In the genomic region with DNA sequence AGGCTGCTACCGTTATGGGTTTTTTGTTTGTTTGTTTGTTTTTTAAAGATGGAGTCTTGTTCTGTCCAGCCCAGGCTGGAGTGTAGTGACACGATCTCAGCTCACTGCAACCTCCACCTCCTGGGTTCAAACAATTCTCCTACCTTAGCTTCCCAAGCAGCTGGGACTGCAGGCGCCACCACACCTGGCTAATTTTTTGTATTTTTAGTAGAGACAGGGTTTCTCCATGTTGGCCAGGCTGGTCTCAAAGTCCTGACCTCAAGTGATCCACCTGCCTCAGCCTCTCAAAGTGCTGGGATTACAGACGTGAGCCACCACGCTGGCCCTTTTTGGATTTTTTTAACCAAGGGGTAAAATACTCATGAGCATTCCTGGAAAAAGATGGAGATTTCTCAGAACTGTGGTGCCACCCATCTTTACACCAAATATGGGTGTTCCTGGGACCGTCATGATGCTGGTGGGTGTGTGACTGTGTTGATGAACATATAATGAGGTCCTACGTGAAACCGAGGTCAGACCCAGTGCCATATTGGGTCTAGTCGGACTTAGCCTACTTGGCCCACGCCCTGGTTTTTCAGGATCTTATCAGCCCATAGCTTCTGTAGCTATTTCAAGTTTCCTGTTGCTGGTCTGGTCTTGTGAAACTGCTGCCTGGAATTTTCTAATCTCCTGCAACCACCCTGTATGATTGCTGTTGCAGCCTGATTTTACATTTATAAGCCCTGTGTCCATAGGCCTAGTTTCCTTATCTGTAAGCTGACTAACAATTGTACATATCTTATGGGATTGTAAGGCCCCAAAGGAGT, we compare ENCODE assay signal across 1 cellular context.
TF ChIP-seq lines count a peak whose summit lies in the region.

No MANE protein-coding gene starts in this region.

TF ChIP-seq in K562, 482 proteins besides CTCF, POLR2A, EP300 and RAD21 (continued from another document and continues in another):
- TF ChIP-seq, protein P1, sequence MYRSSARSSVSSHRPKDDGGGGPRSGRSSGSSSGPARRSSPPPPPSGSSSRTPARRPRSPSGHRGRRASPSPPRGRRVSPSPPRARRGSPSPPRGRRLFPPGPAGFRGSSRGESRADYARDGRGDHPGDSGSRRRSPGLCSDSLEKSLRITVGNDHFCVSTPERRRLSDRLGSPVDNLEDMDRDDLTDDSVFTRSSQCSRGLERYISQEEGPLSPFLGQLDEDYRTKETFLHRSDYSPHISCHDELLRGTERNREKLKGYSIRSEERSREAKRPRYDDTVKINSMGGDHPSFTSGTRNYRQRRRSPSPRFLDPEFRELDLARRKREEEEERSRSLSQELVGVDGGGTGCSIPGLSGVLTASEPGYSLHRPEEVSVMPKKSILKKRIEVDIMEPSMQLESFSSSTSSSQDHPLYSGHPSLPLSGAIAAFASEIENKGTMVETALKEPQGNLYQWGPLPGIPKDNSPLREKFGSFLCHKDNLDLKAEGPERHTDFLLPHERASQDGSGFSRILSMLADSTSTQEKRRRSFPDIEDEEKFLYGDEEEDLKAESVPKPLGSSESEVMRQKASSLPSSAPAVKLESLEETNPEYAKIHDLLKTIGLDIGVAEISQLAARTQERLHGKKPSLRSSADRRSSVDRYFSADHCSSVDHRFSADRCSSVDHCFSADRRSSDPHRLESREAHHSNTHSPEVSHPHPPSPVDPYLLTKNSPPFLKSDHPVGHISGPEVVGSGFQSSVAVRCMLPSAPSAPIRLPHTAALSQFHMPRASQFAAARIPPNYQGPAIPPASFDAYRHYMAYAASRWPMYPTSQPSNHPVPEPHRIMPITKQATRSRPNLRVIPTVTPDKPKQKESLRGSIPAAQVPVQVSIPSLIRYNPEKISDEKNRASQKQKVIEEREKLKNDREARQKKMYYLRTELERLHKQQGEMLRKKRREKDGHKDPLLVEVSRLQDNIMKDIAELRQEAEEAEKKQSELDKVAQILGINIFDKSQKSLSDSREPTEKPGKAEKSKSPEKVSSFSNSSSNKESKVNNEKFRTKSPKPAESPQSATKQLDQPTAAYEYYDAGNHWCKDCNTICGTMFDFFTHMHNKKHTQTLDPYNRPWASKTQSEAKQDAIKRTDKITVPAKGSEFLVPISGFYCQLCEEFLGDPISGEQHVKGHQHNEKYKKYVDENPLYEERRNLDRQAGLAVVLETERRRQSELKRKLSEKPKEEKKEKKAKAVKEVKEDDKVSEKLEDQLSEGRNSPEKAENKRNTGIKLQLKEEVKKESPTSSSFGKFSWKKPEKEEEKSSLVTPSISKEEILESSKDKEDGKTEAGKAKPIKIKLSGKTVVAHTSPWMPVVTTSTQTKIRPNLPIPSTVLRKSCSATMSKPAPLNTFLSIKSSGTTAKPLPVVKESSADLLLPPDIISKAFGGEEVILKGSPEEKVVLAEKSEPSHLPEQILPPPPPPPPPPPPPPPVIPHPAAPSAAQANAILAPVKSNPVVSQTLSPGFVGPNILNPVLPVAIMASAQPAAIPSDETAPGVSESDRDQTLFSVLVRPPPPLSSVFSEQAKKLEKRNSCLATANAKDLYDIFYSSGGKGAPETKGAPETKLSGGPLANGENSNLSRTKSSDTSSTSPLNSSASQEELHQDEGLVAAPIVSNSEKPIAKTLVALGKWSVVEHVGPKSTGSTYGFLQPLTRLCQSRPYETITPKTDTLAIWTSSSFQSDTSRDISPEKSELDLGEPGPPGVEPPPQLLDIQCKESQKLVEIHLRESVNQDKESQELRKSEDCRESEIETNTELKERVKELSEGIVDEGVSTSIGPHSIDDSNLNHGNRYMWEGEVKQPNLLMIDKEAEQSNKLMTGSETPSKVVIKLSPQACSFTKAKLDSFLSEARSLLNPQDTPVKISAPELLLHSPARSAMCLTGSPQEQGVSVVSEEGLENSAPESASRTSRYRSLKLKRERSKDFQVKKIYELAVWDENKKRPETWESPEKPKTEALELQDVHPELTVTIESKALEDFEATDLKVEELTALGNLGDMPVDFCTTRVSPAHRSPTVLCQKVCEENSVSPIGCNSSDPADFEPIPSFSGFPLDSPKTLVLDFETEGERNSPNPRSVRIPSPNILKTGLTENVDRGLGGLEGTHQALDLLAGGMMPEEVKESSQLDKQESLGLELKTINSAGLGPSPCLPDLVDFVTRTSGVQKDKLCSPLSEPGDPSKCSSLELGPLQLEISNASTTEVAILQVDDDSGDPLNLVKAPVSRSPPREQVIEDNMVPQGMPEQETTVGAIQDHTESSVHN (IDR thresholded peaks at IDR 0.05; ENCODE audit: borderline replicate concordance in 1 of 2, low read depth in 1 of 2), result peak in 1 of 2 experiments; percentile 82; a peak in 2 of 4 replicates
- TF ChIP-seq TFE3 (CRISPR knock-in tag; IDR thresholded peaks at IDR 0.05) (no peak; the same call in 1 of the 2 replicates), CC2D1A (IDR thresholded peaks at IDR 0.05) (peak; percentile 98), NFATC3 (IDR thresholded peaks at IDR 0.05) (peak; percentile 89), MCM2 (IDR thresholded peaks at IDR 0.05; ENCODE audit: low read depth) (no peak), CBX3 (IDR thresholded peaks at IDR 0.05; ENCODE audit: borderline replicate concordance in 1 of 2, low read length in 2 of 2) (peak in 1 of 2 experiments; percentile 73; a peak in 1 of 3 replicates), CREB3 (tag; conservative IDR thresholded peaks at IDR 0.05; ENCODE audit: low read depth) (peak; percentile 68), MYNN (IDR thresholded peaks at IDR 0.05) (peak; percentile 89), MYNN (CRISPR knock-in tag; IDR thresholded peaks at IDR 0.05) (no peak), MAFK (IDR thresholded peaks at IDR 0.05; ENCODE audit: low read length) (peak; percentile 67), ZNF274 (IDR thresholded peaks at IDR 0.05; ENCODE audit: borderline replicate concordance, low read depth, low read length) (peak; percentile 77; the same call in 1 of the 2 replicates), STAG1 (CRISPR knock-in tag; IDR thresholded peaks at IDR 0.05; ENCODE audit: borderline replicate concordance) (no peak), MEF2A (IDR thresholded peaks at IDR 0.05; ENCODE audit: control insufficient read depth, low read depth, low read length) (peak; percentile 88), SMARCA4 (IDR thresholded peaks at IDR 0.05) (peak; percentile 99), POLR2G (IDR thresholded peaks at IDR 0.05; ENCODE audit: low read depth, low read length) (peak; percentile 33; the same call in 1 of the 2 replicates), SMAD4 (CRISPR knock-in tag; conservative IDR thresholded peaks at IDR 0.05) (peak; percentile 99), NR2C2 (CRISPR knock-in tag; IDR thresholded peaks at IDR 0.05) (no peak; the same call in 1 of the 2 replicates), NR2C2 (tag; IDR thresholded peaks at IDR 0.05) (peak; percentile 76), RFX5 (IDR thresholded peaks at IDR 0.05; ENCODE audit: low read depth, low read length) (peak; percentile 46; the same call in 1 of the 2 replicates), MEF2D (tag; conservative IDR thresholded peaks at IDR 0.05; ENCODE audit: low read depth) (peak; percentile 95), ZBTB43 (CRISPR knock-in tag; IDR thresholded peaks at IDR 0.05) (no peak), ZNF224 (CRISPR knock-in tag; IDR thresholded peaks at IDR 0.05) (no peak), ZFPM2 (CRISPR knock-in tag; IDR thresholded peaks at IDR 0.05) (0 out of 2 replicates have a peak, but pooled peaks have one; percentile 75), ZEB2 (IDR thresholded peaks at IDR 0.05) (0 out of 2 replicates have a peak, but pooled peaks have one; percentile 77), CEBPB (tag; IDR thresholded peaks at IDR 0.05) (peak; percentile 99), ZNF197 (CRISPR knock-in tag; IDR thresholded peaks at IDR 0.05; ENCODE audit: low read depth) (peak; percentile 92), IFI16 (CRISPR knock-in tag; IDR thresholded peaks at IDR 0.05) (no peak), MAFG (tag; conservative IDR thresholded peaks at IDR 0.05) (peak; percentile 68), EHMT2 (IDR thresholded peaks at IDR 0.05) (peak; percentile 78), CHD4 (IDR thresholded peaks at IDR 0.05; ENCODE audit: insufficient read depth, insufficient replicate concordance, low read depth, low read length, poor library complexity, severe bottlenecking) (no peak), MAFF (IDR thresholded peaks at IDR 0.05; ENCODE audit: low read length) (peak; percentile 25; the same call in 1 of the 2 replicates), HNRNPH1 (optimal IDR thresholded peaks at IDR 0.05; ENCODE audit: low read depth, low read length) (no peak), BCLAF1 (IDR thresholded peaks at IDR 0.05; ENCODE audit: borderline replicate concordance in 1 of 2, control insufficient read depth in 1 of 2, low read depth in 2 of 2, low read length in 1 of 2) (peak in 1 of 2 experiments; percentile 89; a peak in 2 of 4 replicates), CXXC5 (CRISPR knock-in tag; IDR thresholded peaks at IDR 0.05) (peak; percentile 89)
- TF ChIP-seq, protein P2, sequence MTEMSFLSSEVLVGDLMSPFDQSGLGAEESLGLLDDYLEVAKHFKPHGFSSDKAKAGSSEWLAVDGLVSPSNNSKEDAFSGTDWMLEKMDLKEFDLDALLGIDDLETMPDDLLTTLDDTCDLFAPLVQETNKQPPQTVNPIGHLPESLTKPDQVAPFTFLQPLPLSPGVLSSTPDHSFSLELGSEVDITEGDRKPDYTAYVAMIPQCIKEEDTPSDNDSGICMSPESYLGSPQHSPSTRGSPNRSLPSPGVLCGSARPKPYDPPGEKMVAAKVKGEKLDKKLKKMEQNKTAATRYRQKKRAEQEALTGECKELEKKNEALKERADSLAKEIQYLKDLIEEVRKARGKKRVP (CRISPR knock-in tag; IDR thresholded peaks at IDR 0.05), result peak; percentile 47
- TF ChIP-seq, protein P3, sequence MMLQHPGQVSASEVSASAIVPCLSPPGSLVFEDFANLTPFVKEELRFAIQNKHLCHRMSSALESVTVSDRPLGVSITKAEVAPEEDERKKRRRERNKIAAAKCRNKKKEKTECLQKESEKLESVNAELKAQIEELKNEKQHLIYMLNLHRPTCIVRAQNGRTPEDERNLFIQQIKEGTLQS (IDR thresholded peaks at IDR 0.05), result peak; percentile 85
- TF ChIP-seq, protein P3 (CRISPR knock-in tag; conservative IDR thresholded peaks at IDR 0.05), result peak; percentile 90; the same call in 1 of the 2 replicates
- TF ChIP-seq, protein P4, sequence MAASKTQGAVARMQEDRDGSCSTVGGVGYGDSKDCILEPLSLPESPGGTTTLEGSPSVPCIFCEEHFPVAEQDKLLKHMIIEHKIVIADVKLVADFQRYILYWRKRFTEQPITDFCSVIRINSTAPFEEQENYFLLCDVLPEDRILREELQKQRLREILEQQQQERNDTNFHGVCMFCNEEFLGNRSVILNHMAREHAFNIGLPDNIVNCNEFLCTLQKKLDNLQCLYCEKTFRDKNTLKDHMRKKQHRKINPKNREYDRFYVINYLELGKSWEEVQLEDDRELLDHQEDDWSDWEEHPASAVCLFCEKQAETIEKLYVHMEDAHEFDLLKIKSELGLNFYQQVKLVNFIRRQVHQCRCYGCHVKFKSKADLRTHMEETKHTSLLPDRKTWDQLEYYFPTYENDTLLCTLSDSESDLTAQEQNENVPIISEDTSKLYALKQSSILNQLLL (CRISPR knock-in tag; IDR thresholded peaks at IDR 0.05; ENCODE audit: borderline replicate concordance), result no peak
